Comparison of ENCODE assay signal across 33 cellular contexts in the genomic region with DNA sequence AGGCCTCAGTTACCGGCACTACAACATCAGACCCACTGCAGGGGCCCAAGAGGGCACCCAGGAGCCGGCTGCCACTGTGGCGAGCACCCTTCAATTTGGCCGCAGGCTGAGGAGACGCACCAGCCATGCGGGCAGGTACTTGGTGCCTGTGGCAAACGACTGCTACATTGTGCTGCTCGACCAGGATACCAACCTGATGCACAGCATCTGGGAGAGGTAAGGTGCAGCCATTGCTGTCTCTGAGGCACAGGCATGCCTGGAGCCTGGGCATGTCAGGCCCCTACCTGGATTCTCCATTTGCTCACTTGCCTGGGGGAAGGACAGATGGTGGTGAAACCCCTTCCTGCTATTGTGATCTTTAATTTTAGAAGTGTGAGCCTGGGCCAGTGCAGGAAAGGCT.
"Had no signal": no experiment of that assay in that cellular context is flagged by ENCODE, and none has a peak within 500 bp of the region (broad histone marks: within the 10 kb centered on the region; RNA-seq: fewer than 3 reads in every experiment).

No MANE protein-coding gene starts in this region.

- FAIRE-seq: colon, endometrium, endothelial cell of umbilical vein, frontal cortex had no signal

- DNase-seq: activated CD4-positive, alpha-beta memory T cell treated with anti-CD3 and anti-CD28 coated beads for 36 hours; activated CD4-positive, alpha-beta T cell treated with anti-CD3 and anti-CD28 coated beads for 36 hours; activated CD4-positive, alpha-beta T cell treated with anti-CD3 and anti-CD28 coated beads, Interleukin-2, amount 10 ng/mL, durations not matched to agents 24 days and 14 days; activated CD4-positive, CD25-positive, alpha-beta regulatory T cell; activated CD4-positive, CD25-positive, alpha-beta regulatory T cell treated with anti-CD3 and anti-CD28 coated beads, Interleukin-2, amount 50 U/mL, for 72 hours; activated CD8-positive, alpha-beta memory T cell treated with anti-CD3 and anti-CD28 coated beads, Interleukin-2, amount 10 ng/mL, durations not matched to agents 7 days and 5 days; activated CD8-positive, alpha-beta memory T cell treated with anti-CD3 and anti-CD28 coated beads, Interleukin-2, amount 50 U/mL, for 4 hours; activated CD8-positive, alpha-beta T cell treated with anti-CD3 and anti-CD28 coated beads, Interleukin-2, amount 10 ng/mL, durations not matched to agents 7 days and 5 days; activated gamma-delta T cell; activated naive CD4-positive, alpha-beta T cell; activated naive CD8-positive, alpha-beta T cell treated with anti-CD3 and anti-CD28 coated beads for 36 hours; activated naive CD8-positive, alpha-beta T cell treated with anti-CD3 and anti-CD28 coated beads, Interleukin-2, amount 50 U/mL, for 24 hours; activated T-cell treated with anti-CD3 and anti-CD28 coated beads, Interleukin-2, amount 50 U/mL, for 1 hour; activated T-cell treated with anti-CD3 and anti-CD28 coated beads, Interleukin-2, amount 50 U/mL, for 48 hours; adrenal gland; amygdala; aorta; body of pancreas; caudate nucleus; effector CD8-positive, alpha-beta T cell; esophagus squamous epithelium; head of caudate nucleus; T-helper 1 cell; T-helper 17 cell; T1000 had no signal

- H3K4me1 ChIP-seq: adrenal gland, body of pancreas, esophagus squamous epithelium had no signal

- H3K9me3 Mint-ChIP-seq: activated naive CD4-positive, alpha-beta T cell treated with anti-CD3 and anti-CD28 coated beads, Interleukin-2, amount 50 U/mL, for 24 hours had no signal

- H3K27me3 Mint-ChIP-seq: activated CD4-positive, alpha-beta memory T cell treated with anti-CD3 and anti-CD28 coated beads for 36 hours; activated CD4-positive, alpha-beta T cell treated with anti-CD3 and anti-CD28 coated beads for 36 hours; activated CD4-positive, alpha-beta T cell treated with anti-CD3 and anti-CD28 coated beads, Interleukin-2, amount 10 ng/mL, durations not matched to agents 24 days and 14 days; activated CD8-positive, alpha-beta memory T cell treated with anti-CD3 and anti-CD28 coated beads, Interleukin-2, amount 10 ng/mL, durations not matched to agents 7 days and 5 days; activated naive CD4-positive, alpha-beta T cell treated with anti-CD3 and anti-CD28 coated beads, Interleukin-2, amount 50 U/mL, for 24 hours; activated naive CD8-positive, alpha-beta T cell treated with anti-CD3 and anti-CD28 coated beads for 36 hours; activated naive CD8-positive, alpha-beta T cell treated with anti-CD3 and anti-CD28 coated beads, Interleukin-2, amount 50 U/mL, for 24 hours; T-helper 17 cell had no signal

- H3K4me1 Mint-ChIP-seq: activated naive CD4-positive, alpha-beta T cell treated with anti-CD3 and anti-CD28 coated beads, Interleukin-2, amount 50 U/mL, for 24 hours had no signal

- H3K9me3 ChIP-seq: body of pancreas had no signal

- H3K27ac Mint-ChIP-seq: activated CD4-positive, alpha-beta memory T cell treated with anti-CD3 and anti-CD28 coated beads for 36 hours; activated CD4-positive, alpha-beta T cell treated with anti-CD3 and anti-CD28 coated beads for 36 hours; activated CD4-positive, alpha-beta T cell treated with anti-CD3 and anti-CD28 coated beads, Interleukin-2, amount 10 ng/mL, durations not matched to agents 24 days and 14 days; activated CD8-positive, alpha-beta memory T cell treated with anti-CD3 and anti-CD28 coated beads, Interleukin-2, amount 10 ng/mL, durations not matched to agents 7 days and 5 days; activated CD8-positive, alpha-beta T cell treated with anti-CD3 and anti-CD28 coated beads, Interleukin-2, amount 10 ng/mL, durations not matched to agents 7 days and 5 days; activated naive CD4-positive, alpha-beta T cell treated with anti-CD3 and anti-CD28 coated beads, Interleukin-2, amount 50 U/mL, for 24 hours; activated naive CD8-positive, alpha-beta T cell treated with anti-CD3 and anti-CD28 coated beads for 36 hours; activated naive CD8-positive, alpha-beta T cell treated with anti-CD3 and anti-CD28 coated beads, Interleukin-2, amount 50 U/mL, for 24 hours; activated T-helper 1 cell treated with anti-CD3 and anti-CD28 coated beads, Interleukin-12 subunit alpha, Interleukin-12 subunit beta, Interleukin-2, Interleukin-4 antibody, amounts not matched to agents 30 ng/mL and 10 ng/mL and 1 ng/mL, durations not matched to agents 14 hours and 24 hours and 36 hours; T-helper 17 cell; T-helper 2 cell treated with Interferon-gamma antibody and Interleukin-4, amounts not matched to agents 5 μg/mL and 100 μg/mL, for 36 hours had no signal

- H3K4me3 ChIP-seq: adrenal gland, body of pancreas, esophagus squamous epithelium had no signal

- H3K27ac ChIP-seq: adrenal gland, body of pancreas, epithelial cell of prostate, esophagus squamous epithelium had no signal

- ATAC-seq: activated CD4-positive, alpha-beta T cell treated with anti-CD3 and anti-CD28 coated beads for 36 hours; activated CD8-positive, alpha-beta memory T cell treated with anti-CD3 and anti-CD28 coated beads, Interleukin-2, amount 10 ng/mL, durations not matched to agents 7 days and 5 days; activated CD8-positive, alpha-beta T cell treated with anti-CD3 and anti-CD28 coated beads, Interleukin-2, amount 10 ng/mL, durations not matched to agents 7 days and 5 days; activated naive CD8-positive, alpha-beta T cell treated with anti-CD3 and anti-CD28 coated beads, Interleukin-2, amount 50 U/mL, for 24 hours; body of pancreas; T-helper 17 cell had no signal

- H3K27me3 ChIP-seq: adrenal gland, body of pancreas, esophagus squamous epithelium had no signal

- H3K4me3 Mint-ChIP-seq: activated CD4-positive, alpha-beta memory T cell treated with anti-CD3 and anti-CD28 coated beads for 36 hours; activated CD4-positive, alpha-beta T cell treated with anti-CD3 and anti-CD28 coated beads for 36 hours; activated CD4-positive, alpha-beta T cell treated with anti-CD3 and anti-CD28 coated beads, Interleukin-2, amount 10 ng/mL, durations not matched to agents 24 days and 14 days; activated CD8-positive, alpha-beta memory T cell treated with anti-CD3 and anti-CD28 coated beads, Interleukin-2, amount 10 ng/mL, durations not matched to agents 7 days and 5 days; activated CD8-positive, alpha-beta T cell treated with anti-CD3 and anti-CD28 coated beads, Interleukin-2, amount 10 ng/mL, durations not matched to agents 7 days and 5 days; activated naive CD4-positive, alpha-beta T cell treated with anti-CD3 and anti-CD28 coated beads, Interleukin-2, amount 50 U/mL, for 24 hours; activated naive CD8-positive, alpha-beta T cell treated with anti-CD3 and anti-CD28 coated beads for 36 hours; activated naive CD8-positive, alpha-beta T cell treated with anti-CD3 and anti-CD28 coated beads, Interleukin-2, amount 50 U/mL, for 24 hours; activated T-helper 1 cell treated with anti-CD3 and anti-CD28 coated beads, Interleukin-12 subunit alpha, Interleukin-12 subunit beta, Interleukin-2, Interleukin-4 antibody, amounts not matched to agents 30 ng/mL and 10 ng/mL and 1 ng/mL, durations not matched to agents 14 hours and 24 hours and 36 hours; T-helper 17 cell; T-helper 2 cell treated with Interferon-gamma antibody and Interleukin-4, amounts not matched to agents 5 μg/mL and 100 μg/mL, for 36 hours had no signal
